8 cellular contexts compared by ENCODE assay signal in the genomic region with DNA sequence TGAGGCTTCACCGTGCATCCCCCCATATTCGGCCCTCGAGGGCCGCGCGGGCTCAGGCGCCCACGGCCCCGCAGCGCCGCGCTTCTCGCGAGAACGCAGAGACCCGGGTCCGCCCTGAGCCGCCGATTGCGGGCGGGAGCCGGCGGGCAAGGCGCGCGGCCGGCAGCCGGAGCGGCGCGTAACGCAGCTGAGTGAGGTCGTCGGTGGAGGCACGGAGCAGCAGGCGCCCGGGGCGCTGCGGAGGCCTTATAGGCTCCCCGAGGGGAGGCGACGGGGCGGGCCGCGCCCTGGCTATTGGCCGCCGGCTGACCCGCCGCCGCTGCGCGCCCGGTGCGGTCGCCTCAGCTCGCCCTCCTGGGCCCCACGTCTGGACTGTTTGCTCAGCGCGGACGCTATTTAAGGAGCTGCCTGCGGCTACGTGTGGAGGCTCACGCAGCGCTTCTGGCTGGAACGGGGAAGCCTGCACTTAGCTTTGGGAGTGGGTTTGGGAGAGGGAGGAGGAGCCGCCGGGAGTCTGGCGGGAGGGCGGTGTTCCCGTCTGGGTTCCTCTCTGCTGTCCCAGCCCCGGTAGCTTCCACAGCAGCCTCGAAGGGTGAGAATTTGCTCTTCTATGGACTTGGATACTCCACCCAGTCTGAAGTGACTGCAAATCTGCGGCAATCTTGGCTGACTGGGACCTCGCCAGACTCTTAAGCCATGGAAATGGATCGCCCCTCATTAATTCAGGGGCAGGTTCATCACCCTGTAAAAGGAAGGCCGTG. TPM values are rescaled to one million over a fixed set of nuclear protein-coding genes. Genes with fewer than 3 reads are reported as not detected.
DNase-seq lines count a peak whose midpoint lies in the region; ATAC-seq and TF ChIP-seq lines count a peak whose summit lies in the region.

TSS of gene PLOD2 (minus strand) at position 221 of the 761 bp plus-strand sequence. CDS start at position 26, 195 bp downstream.

- POLR2A ChIA-PET in A673 (lab: Charles Lee; ENCODE audit: low non-redundant PET): no interaction called here

- peaks cover 30% of the 10 kb centered on the region for H3K27me3 Mint-ChIP-seq in activated naive CD8-positive, alpha-beta T cell
- H3K27me3 Mint-ChIP-seq in nephron progenitor cell (ENCODE audit: low read depth, poor library complexity): no peaks in the 10 kb centered on the region

- BruUV-seq in A673 (replicated peaks; lab: Mats Ljungman, UMichigan): no TSS peak

- no peaks in the 10 kb centered on the region for H3K36me3 Mint-ChIP-seq in activated naive CD8-positive, alpha-beta T cell
- peaks cover 8% of the 10 kb centered on the region for H3K36me3 Mint-ChIP-seq in nephron progenitor cell (ENCODE audit: low read depth)

- H3K27me3 ChIP-seq in A673 (replicated peaks; ENCODE audit: insufficient read depth, low read depth, low read length, poor library complexity) (no peaks in the 10 kb centered on the region), gastroesophageal sphincter (no peaks in the 10 kb centered on the region)

- H3K36me3 ChIP-seq in A673 (ENCODE audit: insufficient read depth, low read length, poor library complexity, severe bottlenecking) (no peaks in the 10 kb centered on the region), gastroesophageal sphincter (no peaks in the 10 kb centered on the region)

- WGBS in gastroesophageal sphincter (ENCODE audit: low coverage in 1 of 2), 2 donors: 0% methylated on average over 9 to 11 of the region's 76 CpGs

- peak; percentile 82 for DNase-seq in A673 (ENCODE audit: low spot score)
- peak; percentile 57 to 88 for DNase-seq in NCI-H446 (lab: John Stamatoyannopoulos, UW)
- peak; percentile 80 for DNase-seq in nephron progenitor cell
- no peak for DNase-seq in superior temporal gyrus (ENCODE audit: extremely low spot score)

- H3K4me3 Mint-ChIP-seq in activated naive CD8-positive, alpha-beta T cell: peak within 1 kb of the TSS; percentile 77
- H3K4me3 Mint-ChIP-seq in nephron progenitor cell: peak within 1 kb of the TSS; percentile 92

- TF ChIP-seq POLR2A in gastroesophageal sphincter (IDR thresholded peaks at IDR 0.05): peak; percentile 94 to 97

- no peaks in the 10 kb centered on the region for H3K9me3 Mint-ChIP-seq in activated naive CD8-positive, alpha-beta T cell (ENCODE audit: low read depth)
- no peaks in the 10 kb centered on the region for H3K9me3 Mint-ChIP-seq in nephron progenitor cell

- no peak for TF ChIP-seq EP300 in gastroesophageal sphincter (IDR thresholded peaks at IDR 0.05)

- peaks cover 32% of the 10 kb centered on the region for H3K4me1 ChIP-seq in A673 (ENCODE audit: insufficient read depth, low read length, poor library complexity, severe bottlenecking)
- H3K4me1 ChIP-seq in gastroesophageal sphincter: peaks cover 9 to 76% (median 10%) of the 10 kb centered on the region in 3 donors

- TF ChIP-seq CTCF in A673 (conservative IDR thresholded peaks at IDR 0.05; ENCODE audit: low read depth, low read length) (no peak), GM12875 (IDR thresholded peaks at IDR 0.05; ENCODE audit: borderline replicate concordance, insufficient read depth, low read depth, low read length) (no peak), gastroesophageal sphincter (IDR thresholded peaks at IDR 0.05) (peak in 2 of 4 experiments; percentile 2 to 12), nephron progenitor cell (IDR thresholded peaks at IDR 0.05) (no peak)

- peak within 1 kb of the TSS; percentile 82 for H3K4me3 ChIP-seq in A673 (ENCODE audit: low read depth, low read length, poor library complexity, severe bottlenecking)
- peak within 1 kb of the TSS; percentile 38 for H3K4me3 ChIP-seq in GM12875 (ENCODE audit: low read depth, low read length)
- peak within 1 kb of the TSS; percentile 74 to 89 for H3K4me3 ChIP-seq in gastroesophageal sphincter

- H3K27ac ChIP-seq in A673 (ENCODE audit: low read depth, low read length, poor library complexity, severe bottlenecking) (peak within 1 kb of the TSS; percentile 85), gastroesophageal sphincter (peak within 1 kb of the TSS; percentile 92 to 98 (median 96))

- H3K27ac Mint-ChIP-seq in activated naive CD8-positive, alpha-beta T cell: no peak within 1 kb of the TSS
- H3K27ac Mint-ChIP-seq in nephron progenitor cell: peak within 1 kb of the TSS; percentile 96

- intact Hi-C loops in A673 (cut with micrococcal nuclease; ENCODE audit: unreplicated experiment): no loop called here

- peaks cover 13% of the 10 kb centered on the region for H3K4me1 Mint-ChIP-seq in activated naive CD8-positive, alpha-beta T cell (ENCODE audit: low read depth)
- H3K4me1 Mint-ChIP-seq in nephron progenitor cell: peaks cover 78% of the 10 kb centered on the region

- CTCF ChIA-PET in A673 (lab: Charles Lee): interaction anchor here (2.2 kb wide), 1 partner anchor 96 kb away, joined by 14 read pairs; no protein-coding TSS in a partner anchor

- ATAC-seq in HG02852 (IDR thresholded peaks at IDR 0.05; ENCODE audit: unreplicated experiment) (peak; percentile 49), gastroesophageal sphincter (peak; percentile 88)

- no peaks in the 10 kb centered on the region for H3K9me3 ChIP-seq in A673 (ENCODE audit: low read depth, low read length, poor library complexity, severe bottlenecking)
- no peaks in the 10 kb centered on the region for H3K9me3 ChIP-seq in gastroesophageal sphincter

RNA-seq across cellular contexts. Expression of gene PLOD2, which starts in this region (rescaled TPM):
- total RNA-seq in A673 (2021) (34.6 and 35.2 TPM in 2 replicates), gastroesophageal sphincter (100 to 1,000 TPM in 2 of 4 donors, 10 to 100 TPM in 2; 55.1 to 100 (median 89.2) TPM)
